Comparison of ENCODE assay signal across 1 cellular context in genomic region chr15:41513282-41514227, GRCh38.
TF ChIP-seq lines count a peak whose summit lies in the region.

Gene LTK, minus strand, starts transcription at chr15:41513827. Its CDS starts 118 bp downstream, at chr15:41513709.

TF ChIP-seq in K562, 482 proteins besides CTCF, POLR2A, EP300 and RAD21 (continued from another document and continues in another):
- TF ChIP-seq, protein P1, sequence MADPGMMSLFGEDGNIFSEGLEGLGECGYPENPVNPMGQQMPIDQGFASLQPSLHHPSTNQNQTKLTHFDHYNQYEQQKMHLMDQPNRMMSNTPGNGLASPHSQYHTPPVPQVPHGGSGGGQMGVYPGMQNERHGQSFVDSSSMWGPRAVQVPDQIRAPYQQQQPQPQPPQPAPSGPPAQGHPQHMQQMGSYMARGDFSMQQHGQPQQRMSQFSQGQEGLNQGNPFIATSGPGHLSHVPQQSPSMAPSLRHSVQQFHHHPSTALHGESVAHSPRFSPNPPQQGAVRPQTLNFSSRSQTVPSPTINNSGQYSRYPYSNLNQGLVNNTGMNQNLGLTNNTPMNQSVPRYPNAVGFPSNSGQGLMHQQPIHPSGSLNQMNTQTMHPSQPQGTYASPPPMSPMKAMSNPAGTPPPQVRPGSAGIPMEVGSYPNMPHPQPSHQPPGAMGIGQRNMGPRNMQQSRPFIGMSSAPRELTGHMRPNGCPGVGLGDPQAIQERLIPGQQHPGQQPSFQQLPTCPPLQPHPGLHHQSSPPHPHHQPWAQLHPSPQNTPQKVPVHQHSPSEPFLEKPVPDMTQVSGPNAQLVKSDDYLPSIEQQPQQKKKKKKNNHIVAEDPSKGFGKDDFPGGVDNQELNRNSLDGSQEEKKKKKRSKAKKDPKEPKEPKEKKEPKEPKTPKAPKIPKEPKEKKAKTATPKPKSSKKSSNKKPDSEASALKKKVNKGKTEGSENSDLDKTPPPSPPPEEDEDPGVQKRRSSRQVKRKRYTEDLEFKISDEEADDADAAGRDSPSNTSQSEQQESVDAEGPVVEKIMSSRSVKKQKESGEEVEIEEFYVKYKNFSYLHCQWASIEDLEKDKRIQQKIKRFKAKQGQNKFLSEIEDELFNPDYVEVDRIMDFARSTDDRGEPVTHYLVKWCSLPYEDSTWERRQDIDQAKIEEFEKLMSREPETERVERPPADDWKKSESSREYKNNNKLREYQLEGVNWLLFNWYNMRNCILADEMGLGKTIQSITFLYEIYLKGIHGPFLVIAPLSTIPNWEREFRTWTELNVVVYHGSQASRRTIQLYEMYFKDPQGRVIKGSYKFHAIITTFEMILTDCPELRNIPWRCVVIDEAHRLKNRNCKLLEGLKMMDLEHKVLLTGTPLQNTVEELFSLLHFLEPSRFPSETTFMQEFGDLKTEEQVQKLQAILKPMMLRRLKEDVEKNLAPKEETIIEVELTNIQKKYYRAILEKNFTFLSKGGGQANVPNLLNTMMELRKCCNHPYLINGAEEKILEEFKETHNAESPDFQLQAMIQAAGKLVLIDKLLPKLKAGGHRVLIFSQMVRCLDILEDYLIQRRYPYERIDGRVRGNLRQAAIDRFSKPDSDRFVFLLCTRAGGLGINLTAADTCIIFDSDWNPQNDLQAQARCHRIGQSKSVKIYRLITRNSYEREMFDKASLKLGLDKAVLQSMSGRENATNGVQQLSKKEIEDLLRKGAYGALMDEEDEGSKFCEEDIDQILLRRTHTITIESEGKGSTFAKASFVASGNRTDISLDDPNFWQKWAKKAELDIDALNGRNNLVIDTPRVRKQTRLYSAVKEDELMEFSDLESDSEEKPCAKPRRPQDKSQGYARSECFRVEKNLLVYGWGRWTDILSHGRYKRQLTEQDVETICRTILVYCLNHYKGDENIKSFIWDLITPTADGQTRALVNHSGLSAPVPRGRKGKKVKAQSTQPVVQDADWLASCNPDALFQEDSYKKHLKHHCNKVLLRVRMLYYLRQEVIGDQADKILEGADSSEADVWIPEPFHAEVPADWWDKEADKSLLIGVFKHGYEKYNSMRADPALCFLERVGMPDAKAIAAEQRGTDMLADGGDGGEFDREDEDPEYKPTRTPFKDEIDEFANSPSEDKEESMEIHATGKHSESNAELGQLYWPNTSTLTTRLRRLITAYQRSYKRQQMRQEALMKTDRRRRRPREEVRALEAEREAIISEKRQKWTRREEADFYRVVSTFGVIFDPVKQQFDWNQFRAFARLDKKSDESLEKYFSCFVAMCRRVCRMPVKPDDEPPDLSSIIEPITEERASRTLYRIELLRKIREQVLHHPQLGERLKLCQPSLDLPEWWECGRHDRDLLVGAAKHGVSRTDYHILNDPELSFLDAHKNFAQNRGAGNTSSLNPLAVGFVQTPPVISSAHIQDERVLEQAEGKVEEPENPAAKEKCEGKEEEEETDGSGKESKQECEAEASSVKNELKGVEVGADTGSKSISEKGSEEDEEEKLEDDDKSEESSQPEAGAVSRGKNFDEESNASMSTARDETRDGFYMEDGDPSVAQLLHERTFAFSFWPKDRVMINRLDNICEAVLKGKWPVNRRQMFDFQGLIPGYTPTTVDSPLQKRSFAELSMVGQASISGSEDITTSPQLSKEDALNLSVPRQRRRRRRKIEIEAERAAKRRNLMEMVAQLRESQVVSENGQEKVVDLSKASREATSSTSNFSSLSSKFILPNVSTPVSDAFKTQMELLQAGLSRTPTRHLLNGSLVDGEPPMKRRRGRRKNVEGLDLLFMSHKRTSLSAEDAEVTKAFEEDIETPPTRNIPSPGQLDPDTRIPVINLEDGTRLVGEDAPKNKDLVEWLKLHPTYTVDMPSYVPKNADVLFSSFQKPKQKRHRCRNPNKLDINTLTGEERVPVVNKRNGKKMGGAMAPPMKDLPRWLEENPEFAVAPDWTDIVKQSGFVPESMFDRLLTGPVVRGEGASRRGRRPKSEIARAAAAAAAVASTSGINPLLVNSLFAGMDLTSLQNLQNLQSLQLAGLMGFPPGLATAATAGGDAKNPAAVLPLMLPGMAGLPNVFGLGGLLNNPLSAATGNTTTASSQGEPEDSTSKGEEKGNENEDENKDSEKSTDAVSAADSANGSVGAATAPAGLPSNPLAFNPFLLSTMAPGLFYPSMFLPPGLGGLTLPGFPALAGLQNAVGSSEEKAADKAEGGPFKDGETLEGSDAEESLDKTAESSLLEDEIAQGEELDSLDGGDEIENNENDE (IDR thresholded peaks at IDR 0.05; ENCODE audit: low read depth, low read length): no peak
- TF ChIP-seq GATA2 (CRISPR knock-in tag; IDR thresholded peaks at IDR 0.05) (0 out of 2 replicates have a peak, but pooled peaks have one; percentile 12), JUNB (CRISPR knock-in tag; conservative IDR thresholded peaks at IDR 0.05) (no peak), BMI1 (IDR thresholded peaks at IDR 0.05; ENCODE audit: low read length) (no peak), MTF1 (CRISPR knock-in tag; IDR thresholded peaks at IDR 0.05; ENCODE audit: borderline replicate concordance) (no peak), CCNT2 (IDR thresholded peaks at IDR 0.05; ENCODE audit: borderline replicate concordance, extremely low read depth, insufficient read length, low read depth, low read length) (peak; percentile 50), CC2D1A (IDR thresholded peaks at IDR 0.05) (no peak), ZNF699 (CRISPR knock-in tag; IDR thresholded peaks at IDR 0.05; ENCODE audit: insufficient replicate concordance) (no peak), CBX3 (IDR thresholded peaks at IDR 0.05; ENCODE audit: borderline replicate concordance in 1 of 2, low read length in 2 of 2) (no peak), RNF2 (IDR thresholded peaks at IDR 0.05) (no peak), SOX6 (IDR thresholded peaks at IDR 0.05) (peak; percentile 40; the same call in 1 of the 2 replicates), MAZ (CRISPR knock-in tag; conservative IDR thresholded peaks at IDR 0.05 in 1 of 2, IDR thresholded peaks at IDR 0.05 in 1 of 2) (no peak; a peak in 1 of 4 replicates), DACH1 (IDR thresholded peaks at IDR 0.05; ENCODE audit: partially characterized antibody) (no peak), TEAD1 (CRISPR knock-in tag; IDR thresholded peaks at IDR 0.05) (peak; percentile 12 to 50; a peak in 2 of 4 replicates), BRD9 (IDR thresholded peaks at IDR 0.05; ENCODE audit: low read depth, partially characterized antibody) (no peak), HNRNPUL1 (IDR thresholded peaks at IDR 0.05; ENCODE audit: low read length) (no peak), COPS2 (conservative IDR thresholded peaks at IDR 0.05) (no peak), ZNF395 (CRISPR knock-in tag; IDR thresholded peaks at IDR 0.05) (no peak), CBX2 (IDR thresholded peaks at IDR 0.05; ENCODE audit: insufficient read depth, low read length, poor library complexity, severe bottlenecking) (no peak), FOXJ3 (CRISPR knock-in tag; IDR thresholded peaks at IDR 0.05) (no peak), HDAC6 (IDR thresholded peaks at IDR 0.05; ENCODE audit: low read depth, low read length) (no peak), FOXA1 (IDR thresholded peaks at IDR 0.05; ENCODE audit: borderline replicate concordance) (no peak), XRCC3 (IDR thresholded peaks at IDR 0.05) (no peak), CTBP1 (IDR thresholded peaks at IDR 0.05; ENCODE audit: borderline replicate concordance) (peak; percentile 87; the same call in 1 of the 2 replicates), TAF9B (IDR thresholded peaks at IDR 0.05; ENCODE audit: partially characterized antibody) (no peak), RBM22 (IDR thresholded peaks at IDR 0.05; ENCODE audit: low read depth, low read length, poor library complexity, severe bottlenecking) (no peak), ATF1 (CRISPR knock-in tag; IDR thresholded peaks at IDR 0.05) (no peak), ATF1 (tag; IDR thresholded peaks at IDR 0.05) (peak; percentile 49; the same call in 1 of the 2 replicates), HMG20B (CRISPR knock-in tag; IDR thresholded peaks at IDR 0.05) (no peak), HNRNPLL (IDR thresholded peaks at IDR 0.05; ENCODE audit: low read depth, low read length, poor library complexity, severe bottlenecking) (peak; percentile 62), POLR2B (IDR thresholded peaks at IDR 0.05; ENCODE audit: low read depth, partially characterized antibody) (peak; percentile 39), ZNF354B (CRISPR knock-in tag; IDR thresholded peaks at IDR 0.05) (no peak), PHF8 (IDR thresholded peaks at IDR 0.05; ENCODE audit: borderline replicate concordance, low read length) (peak; percentile 49; the same call in 1 of the 2 replicates), ZBTB7A (IDR thresholded peaks at IDR 0.05; ENCODE audit: borderline replicate concordance, control insufficient read depth, low read depth, low read length) (peak; percentile 54; the same call in 1 of the 2 replicates), ETV1 (tag; conservative IDR thresholded peaks at IDR 0.05; ENCODE audit: low read depth) (peak; percentile 44; the same call in 1 of the 2 replicates), RFX5 (IDR thresholded peaks at IDR 0.05; ENCODE audit: low read depth, low read length) (no peak)
- TF ChIP-seq, protein P2, sequence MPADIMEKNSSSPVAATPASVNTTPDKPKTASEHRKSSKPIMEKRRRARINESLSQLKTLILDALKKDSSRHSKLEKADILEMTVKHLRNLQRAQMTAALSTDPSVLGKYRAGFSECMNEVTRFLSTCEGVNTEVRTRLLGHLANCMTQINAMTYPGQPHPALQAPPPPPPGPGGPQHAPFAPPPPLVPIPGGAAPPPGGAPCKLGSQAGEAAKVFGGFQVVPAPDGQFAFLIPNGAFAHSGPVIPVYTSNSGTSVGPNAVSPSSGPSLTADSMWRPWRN (IDR thresholded peaks at IDR 0.05; ENCODE audit: low read depth): no peak
- TF ChIP-seq, protein P3, sequence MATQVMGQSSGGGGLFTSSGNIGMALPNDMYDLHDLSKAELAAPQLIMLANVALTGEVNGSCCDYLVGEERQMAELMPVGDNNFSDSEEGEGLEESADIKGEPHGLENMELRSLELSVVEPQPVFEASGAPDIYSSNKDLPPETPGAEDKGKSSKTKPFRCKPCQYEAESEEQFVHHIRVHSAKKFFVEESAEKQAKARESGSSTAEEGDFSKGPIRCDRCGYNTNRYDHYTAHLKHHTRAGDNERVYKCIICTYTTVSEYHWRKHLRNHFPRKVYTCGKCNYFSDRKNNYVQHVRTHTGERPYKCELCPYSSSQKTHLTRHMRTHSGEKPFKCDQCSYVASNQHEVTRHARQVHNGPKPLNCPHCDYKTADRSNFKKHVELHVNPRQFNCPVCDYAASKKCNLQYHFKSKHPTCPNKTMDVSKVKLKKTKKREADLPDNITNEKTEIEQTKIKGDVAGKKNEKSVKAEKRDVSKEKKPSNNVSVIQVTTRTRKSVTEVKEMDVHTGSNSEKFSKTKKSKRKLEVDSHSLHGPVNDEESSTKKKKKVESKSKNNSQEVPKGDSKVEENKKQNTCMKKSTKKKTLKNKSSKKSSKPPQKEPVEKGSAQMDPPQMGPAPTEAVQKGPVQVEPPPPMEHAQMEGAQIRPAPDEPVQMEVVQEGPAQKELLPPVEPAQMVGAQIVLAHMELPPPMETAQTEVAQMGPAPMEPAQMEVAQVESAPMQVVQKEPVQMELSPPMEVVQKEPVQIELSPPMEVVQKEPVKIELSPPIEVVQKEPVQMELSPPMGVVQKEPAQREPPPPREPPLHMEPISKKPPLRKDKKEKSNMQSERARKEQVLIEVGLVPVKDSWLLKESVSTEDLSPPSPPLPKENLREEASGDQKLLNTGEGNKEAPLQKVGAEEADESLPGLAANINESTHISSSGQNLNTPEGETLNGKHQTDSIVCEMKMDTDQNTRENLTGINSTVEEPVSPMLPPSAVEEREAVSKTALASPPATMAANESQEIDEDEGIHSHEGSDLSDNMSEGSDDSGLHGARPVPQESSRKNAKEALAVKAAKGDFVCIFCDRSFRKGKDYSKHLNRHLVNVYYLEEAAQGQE (CRISPR knock-in tag; IDR thresholded peaks at IDR 0.05; ENCODE audit: low read depth): no peak
- TF ChIP-seq, protein P4, sequence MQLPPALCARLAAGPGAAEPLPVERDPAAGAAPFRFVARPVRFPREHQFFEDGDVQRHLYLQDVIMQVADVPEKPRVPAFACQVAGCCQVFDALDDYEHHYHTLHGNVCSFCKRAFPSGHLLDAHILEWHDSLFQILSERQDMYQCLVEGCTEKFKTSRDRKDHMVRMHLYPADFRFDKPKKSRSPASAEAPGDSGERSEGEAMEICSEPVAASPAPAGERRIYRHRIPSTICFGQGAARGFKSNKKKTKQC (CRISPR knock-in tag; IDR thresholded peaks at IDR 0.05): peak; percentile 36; the same call in 1 of the 2 replicates
- TF ChIP-seq, protein P5, sequence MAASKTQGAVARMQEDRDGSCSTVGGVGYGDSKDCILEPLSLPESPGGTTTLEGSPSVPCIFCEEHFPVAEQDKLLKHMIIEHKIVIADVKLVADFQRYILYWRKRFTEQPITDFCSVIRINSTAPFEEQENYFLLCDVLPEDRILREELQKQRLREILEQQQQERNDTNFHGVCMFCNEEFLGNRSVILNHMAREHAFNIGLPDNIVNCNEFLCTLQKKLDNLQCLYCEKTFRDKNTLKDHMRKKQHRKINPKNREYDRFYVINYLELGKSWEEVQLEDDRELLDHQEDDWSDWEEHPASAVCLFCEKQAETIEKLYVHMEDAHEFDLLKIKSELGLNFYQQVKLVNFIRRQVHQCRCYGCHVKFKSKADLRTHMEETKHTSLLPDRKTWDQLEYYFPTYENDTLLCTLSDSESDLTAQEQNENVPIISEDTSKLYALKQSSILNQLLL (CRISPR knock-in tag; IDR thresholded peaks at IDR 0.05; ENCODE audit: borderline replicate concordance): no peak
- TF ChIP-seq, protein P6, sequence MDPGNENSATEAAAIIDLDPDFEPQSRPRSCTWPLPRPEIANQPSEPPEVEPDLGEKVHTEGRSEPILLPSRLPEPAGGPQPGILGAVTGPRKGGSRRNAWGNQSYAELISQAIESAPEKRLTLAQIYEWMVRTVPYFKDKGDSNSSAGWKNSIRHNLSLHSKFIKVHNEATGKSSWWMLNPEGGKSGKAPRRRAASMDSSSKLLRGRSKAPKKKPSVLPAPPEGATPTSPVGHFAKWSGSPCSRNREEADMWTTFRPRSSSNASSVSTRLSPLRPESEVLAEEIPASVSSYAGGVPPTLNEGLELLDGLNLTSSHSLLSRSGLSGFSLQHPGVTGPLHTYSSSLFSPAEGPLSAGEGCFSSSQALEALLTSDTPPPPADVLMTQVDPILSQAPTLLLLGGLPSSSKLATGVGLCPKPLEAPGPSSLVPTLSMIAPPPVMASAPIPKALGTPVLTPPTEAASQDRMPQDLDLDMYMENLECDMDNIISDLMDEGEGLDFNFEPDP (CRISPR knock-in tag; IDR thresholded peaks at IDR 0.05): no peak
- TF ChIP-seq, protein P7, sequence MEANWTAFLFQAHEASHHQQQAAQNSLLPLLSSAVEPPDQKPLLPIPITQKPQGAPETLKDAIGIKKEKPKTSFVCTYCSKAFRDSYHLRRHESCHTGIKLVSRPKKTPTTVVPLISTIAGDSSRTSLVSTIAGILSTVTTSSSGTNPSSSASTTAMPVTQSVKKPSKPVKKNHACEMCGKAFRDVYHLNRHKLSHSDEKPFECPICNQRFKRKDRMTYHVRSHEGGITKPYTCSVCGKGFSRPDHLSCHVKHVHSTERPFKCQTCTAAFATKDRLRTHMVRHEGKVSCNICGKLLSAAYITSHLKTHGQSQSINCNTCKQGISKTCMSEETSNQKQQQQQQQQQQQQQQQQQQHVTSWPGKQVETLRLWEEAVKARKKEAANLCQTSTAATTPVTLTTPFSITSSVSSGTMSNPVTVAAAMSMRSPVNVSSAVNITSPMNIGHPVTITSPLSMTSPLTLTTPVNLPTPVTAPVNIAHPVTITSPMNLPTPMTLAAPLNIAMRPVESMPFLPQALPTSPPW (CRISPR knock-in tag; IDR thresholded peaks at IDR 0.05): peak; percentile 87
